Comparison of ENCODE assay signal across 17 cellular contexts in the genomic region with DNA sequence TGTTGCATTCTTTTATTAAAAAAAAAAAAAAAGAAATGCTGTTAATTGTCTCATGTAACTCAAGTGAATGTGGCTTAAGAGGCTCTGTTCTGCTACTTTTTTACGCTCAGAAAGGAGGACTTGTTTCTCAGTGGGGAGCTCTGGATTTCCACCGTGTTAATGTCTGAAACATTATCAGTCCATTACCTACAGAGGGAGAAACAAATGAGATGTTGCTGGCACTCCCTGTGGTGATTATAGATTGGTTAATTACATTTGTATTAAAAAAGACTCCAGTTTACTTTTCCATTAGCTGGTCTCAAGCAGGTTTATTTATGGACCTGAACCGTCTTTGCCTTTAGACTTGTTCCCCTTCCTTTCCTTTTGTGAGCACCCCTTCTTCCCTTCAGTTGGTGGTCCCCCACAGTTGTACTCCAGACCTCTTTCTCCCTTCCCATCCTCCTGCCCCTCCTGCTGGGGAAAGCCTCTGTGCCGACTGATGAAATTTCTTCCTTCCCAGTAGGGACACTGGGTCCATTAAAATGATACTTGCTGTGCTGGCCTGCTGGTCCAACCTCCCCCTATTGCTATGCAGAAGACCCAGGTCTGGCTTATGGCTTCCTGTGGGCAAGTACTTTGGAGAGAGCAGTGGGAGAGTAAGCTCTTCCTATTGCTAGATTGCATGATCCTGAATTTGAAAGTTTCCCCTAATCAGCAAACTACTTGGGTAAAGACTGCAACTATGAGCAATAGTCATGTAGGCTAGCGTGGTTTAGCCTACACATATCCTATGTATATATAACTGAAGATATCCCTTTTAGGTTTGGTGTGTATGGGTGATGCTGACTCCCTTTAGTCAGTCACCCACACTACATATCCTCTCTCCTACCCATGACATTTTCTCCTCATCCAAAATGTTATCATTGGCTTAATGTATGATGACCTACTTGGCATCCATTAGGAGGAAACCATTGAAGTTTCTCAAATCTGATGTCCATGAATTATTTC. TPM values are rescaled to one million over a fixed set of nuclear protein-coding genes. Genes with fewer than 3 reads are reported as not detected.
DNase-seq lines count a peak whose midpoint lies in the region; ATAC-seq and TF ChIP-seq lines count a peak whose summit lies in the region.
"Had no signal": no experiment of that assay in that cellular context is flagged by ENCODE, and none has a peak within 500 bp of the region (broad histone marks: within the 10 kb centered on the region; RNA-seq: fewer than 3 reads in every experiment).

No MANE protein-coding gene starts in this region.

- peaks cover 38% of the 10 kb centered on the region for H4K20me1 ChIP-seq in GM23338 (replicated peaks; ENCODE audit: insufficient read depth)
- H4K20me1 ChIP-seq: BLaER1 had no signal

- H2AFZ ChIP-seq in GM23338 (no peak overlapping the region), parathyroid adenoma (no peak overlapping the region)

- H3K27me3 ChIP-seq in GM23338 (ENCODE audit: insufficient read depth) (no peaks in the 10 kb centered on the region), parathyroid adenoma (ENCODE audit: control insufficient read depth, insufficient read depth, low read length) (no peaks in the 10 kb centered on the region)
- H3K27me3 ChIP-seq: BLaER1, left lung, pancreas, thyroid gland had no signal

- no peak for TF ChIP-seq CTCF in GM23338 (conservative IDR thresholded peaks at IDR 0.05; ENCODE audit: low read depth in 2 of 2)
- TF ChIP-seq CTCF in parathyroid adenoma (IDR thresholded peaks at IDR 0.05), result no peak

- H3K9me3 Mint-ChIP-seq in T-helper 2 cell treated with Interferon-gamma antibody and Interleukin-4, amounts not matched to agents 5 μg/mL and 100 μg/mL, for 36 hours, result no peaks in the 10 kb centered on the region
- H3K9me3 Mint-ChIP-seq in GM23338, result no peaks in the 10 kb centered on the region
- H3K9me3 Mint-ChIP-seq in activated T-helper 17 cell treated with anti-CD3 and anti-CD28 coated beads, Interleukin-2, amount 50 U/mL, for 72 hours, result no peaks in the 10 kb centered on the region

- H3F3A ChIP-seq in GM23338 (replicated peaks; ENCODE audit: low read depth), result peaks cover 22% of the 10 kb centered on the region

- peaks cover 16% of the 10 kb centered on the region for H3K4me1 Mint-ChIP-seq in T-helper 2 cell treated with Interferon-gamma antibody and Interleukin-4, amounts not matched to agents 5 μg/mL and 100 μg/mL, for 36 hours (ENCODE audit: low read depth)
- peaks cover 42% of the 10 kb centered on the region for H3K4me1 Mint-ChIP-seq in GM23338
- peaks cover 9% of the 10 kb centered on the region for H3K4me1 Mint-ChIP-seq in activated T-helper 17 cell treated with anti-CD3 and anti-CD28 coated beads, Interleukin-2, amount 50 U/mL, for 72 hours

- H3K4me3 Mint-ChIP-seq in T-helper 2 cell treated with Interferon-gamma antibody and Interleukin-4, amounts not matched to agents 5 μg/mL and 100 μg/mL, for 36 hours, result no peak overlapping the region
- peak overlapping the region; percentile 48 for H3K4me3 Mint-ChIP-seq in GM23338
- H3K4me3 Mint-ChIP-seq in activated T-helper 17 cell treated with anti-CD3 and anti-CD28 coated beads, Interleukin-2, amount 50 U/mL, for 72 hours, result peak overlapping the region; percentile 32

- H3K9me2 ChIP-seq in GM23338 (ENCODE audit: insufficient read depth), result no peaks in the 10 kb centered on the region

- H3K27ac Mint-ChIP-seq in T-helper 2 cell treated with Interferon-gamma antibody and Interleukin-4, amounts not matched to agents 5 μg/mL and 100 μg/mL, for 36 hours, result peak overlapping the region; percentile 55
- H3K27ac Mint-ChIP-seq in GM23338, result peak overlapping the region; percentile 96
- H3K27ac Mint-ChIP-seq in activated T-helper 17 cell treated with anti-CD3 and anti-CD28 coated beads, Interleukin-2, amount 50 U/mL, for 72 hours, result peak overlapping the region; percentile 39

- no peaks in the 10 kb centered on the region for H3K9me3 ChIP-seq in parathyroid adenoma (ENCODE audit: control insufficient read depth, low read length)
- H3K9me3 ChIP-seq: BLaER1, left lung, pancreas, thyroid gland had no signal

- peak; percentile 92 for ATAC-seq in GM23338
- peak; percentile 99 for ATAC-seq in activated T-helper 17 cell treated with anti-CD3 and anti-CD28 coated beads, Interleukin-2, amount 50 U/mL, for 72 hours (replicated peaks)
- no peak for ATAC-seq in GM21360 (IDR thresholded peaks at IDR 0.05; ENCODE audit: unreplicated experiment)
- ATAC-seq: left lung, SK-N-SH treated with all-trans-retinoic acid at 6 μM for 48 hours had no signal

- peaks cover 29% of the 10 kb centered on the region for H3K79me2 ChIP-seq in GM23338 (replicated peaks; ENCODE audit: insufficient read depth)
- H3K79me2 ChIP-seq in parathyroid adenoma, result no peaks in the 10 kb centered on the region

- H3K27ac ChIP-seq in GM23338 (ENCODE audit: low read depth), result peak overlapping the region; percentile 42
- H3K27ac ChIP-seq in parathyroid adenoma, result peak overlapping the region; percentile 20
- H3K27ac ChIP-seq: BLaER1, left lung, pancreas had no signal

- no peak overlapping the region for H3K9ac ChIP-seq in parathyroid adenoma
- H3K9ac ChIP-seq: BLaER1 had no signal

- H3K4me3 ChIP-seq in GM23338 (0 out of 2 replicates have a peak overlapping the region, but pooled peaks have one; percentile 17), parathyroid adenoma (ENCODE audit: low read depth, low read length) (no peak overlapping the region)
- H3K4me3 ChIP-seq: BLaER1, left lung, pancreas, skin epidermis, thyroid gland had no signal

- H3K36me3 Mint-ChIP-seq in T-helper 2 cell treated with Interferon-gamma antibody and Interleukin-4, amounts not matched to agents 5 μg/mL and 100 μg/mL, for 36 hours (ENCODE audit: low read depth), result peaks cover 60% of the 10 kb centered on the region
- peaks cover 96% of the 10 kb centered on the region for H3K36me3 Mint-ChIP-seq in GM23338 (ENCODE audit: low read depth)
- H3K36me3 Mint-ChIP-seq in activated T-helper 17 cell treated with anti-CD3 and anti-CD28 coated beads, Interleukin-2, amount 50 U/mL, for 72 hours (ENCODE audit: low read depth), result peaks cover 100% of the 10 kb centered on the region

- no peaks in the 10 kb centered on the region for H3K27me3 Mint-ChIP-seq in T-helper 2 cell treated with Interferon-gamma antibody and Interleukin-4, amounts not matched to agents 5 μg/mL and 100 μg/mL, for 36 hours (ENCODE audit: low read depth)
- H3K27me3 Mint-ChIP-seq in GM23338 (ENCODE audit: insufficient read depth, low read depth, poor library complexity), result peaks cover 11% of the 10 kb centered on the region
- H3K27me3 Mint-ChIP-seq in activated T-helper 17 cell treated with anti-CD3 and anti-CD28 coated beads, Interleukin-2, amount 50 U/mL, for 72 hours, result no peaks in the 10 kb centered on the region

- H3K4me2 ChIP-seq in GM23338, result peak overlapping the region; percentile 30
- H3K4me2 ChIP-seq in parathyroid adenoma (ENCODE audit: low read length), result no peak overlapping the region
- H3K4me2 ChIP-seq: BLaER1 had no signal

- DNase-seq in T-helper 2 cell treated with Interferon-gamma antibody and Interleukin-4, amounts not matched to agents 5 μg/mL and 100 μg/mL, for 36 hours (ENCODE audit: low spot score), result no peak
- DNase-seq in T-helper 2 cell, result no peak
- no peak for DNase-seq in GM23338 (ENCODE audit: low spot score)
- DNase-seq in SW480 (ENCODE audit: low spot score), result no peak
- DNase-seq in cerebellar nuclear complex (lab: John Stamatoyannopoulos, UW), result no peak
- DNase-seq: activated CD4-positive, alpha-beta T cell treated with anti-CD3 and anti-CD28 coated beads, Interleukin-2, amount 50 U/mL, for 48 hours; activated gamma-delta T cell treated with Interleukin-2 at 50 U/mL for 16 hours; left lung; pancreas; stimulated activated CD4-positive, alpha-beta T cell treated with anti-CD3 and anti-CD28 coated beads, Interleukin-4, amount 100 ng/mL, for 4 hours; thyroid gland had no signal

- peaks cover 24% of the 10 kb centered on the region for H3K4me1 ChIP-seq in GM23338 (ENCODE audit: insufficient read depth)
- H3K4me1 ChIP-seq in parathyroid adenoma, result no peaks in the 10 kb centered on the region
- H3K4me1 ChIP-seq: BLaER1, left lung had no signal

- H3K36me3 ChIP-seq in GM23338 (ENCODE audit: insufficient read depth), result peaks cover 82% of the 10 kb centered on the region
- H3K36me3 ChIP-seq in parathyroid adenoma (ENCODE audit: control insufficient read depth, insufficient read depth, low read length), result no peaks in the 10 kb centered on the region
- H3K36me3 ChIP-seq: pancreas, thyroid gland had no signal

TF ChIP-seq in GM23338, 12 proteins besides CTCF, POLR2A, EP300 and RAD21 (continues in another document):
- TF ChIP-seq CREB1 (CRISPR knock-in tag; IDR thresholded peaks at IDR 0.05; ENCODE audit: low read depth), result no peak

RNA-seq across cellular contexts. Expression of a gene that starts 8.1 kb away (rescaled TPM):
- 75.5 and 79.9 TPM in 2 replicates for total RNA-seq in GM23338 (2014; rRNA removed; shearing (Covaris generic))
- polyA plus RNA-seq in GM23338 (2016; fragmentation: Nextera tagmentation; extraction: Ambion mirVana), result 40.6 and 46.2 TPM in 2 replicates
- total RNA-seq in activated T-helper 17 cell treated with anti-CD3 and anti-CD28 coated beads, Interleukin-2, amount 50 U/mL, for 72 hours, result 100 to 1,000 TPM in 1 of 2 donors, 10 to 100 TPM in 1; 60.9 to 101 TPM

RNA-seq across cellular contexts. Expression of a gene that starts 13.2 kb away (rescaled TPM):
- total RNA-seq in GM23338 (2014; rRNA removed; shearing (Covaris generic)), result 15.9 and 17.8 TPM in 2 replicates
- polyA plus RNA-seq in GM23338 (2016; fragmentation: Nextera tagmentation; extraction: Ambion mirVana), result 7.4 and 8.7 TPM in 2 replicates
- 10 to 100 TPM; 43.7 to 61.9 TPM for total RNA-seq in activated T-helper 17 cell treated with anti-CD3 and anti-CD28 coated beads, Interleukin-2, amount 50 U/mL, for 72 hours

Comparison
In these comparisons a context has a peak if more than half of its experiments do, and no peak if none do; other contexts are left out.
1. H3K27ac Mint-ChIP-seq: peak in every context shown above with its lines; median percentile 96 in GM23338; 55 in T-helper 2 cell treated with Interferon-gamma antibody and Interleukin-4, amounts not matched to agents 5 μg/mL and 100 μg/mL, for 36 hours; 39 in activated T-helper 17 cell treated with anti-CD3 and anti-CD28 coated beads, Interleukin-2, amount 50 U/mL, for 72 hours.